Comparison of ENCODE assay signal across 28 cellular contexts in genomic region chr1:229234870-229235472, GRCh38.
"Had no signal": no experiment of that assay in that cellular context is flagged by ENCODE, and none has a peak within 500 bp of the region (broad histone marks: within the 10 kb centered on the region; RNA-seq: fewer than 3 reads in every experiment).

No MANE protein-coding gene starts in this region.

- H3K4me1 ChIP-seq: colonic mucosa had no signal

- H3K9ac ChIP-seq: parathyroid adenoma had no signal

- FAIRE-seq: keratinocyte had no signal

- ATAC-seq: activated naive CD4-positive, alpha-beta T cell treated with anti-CD3 and anti-CD28 coated beads, Interleukin-2, amount 50 U/mL, for 72 hours; activated T-cell treated with anti-CD3 and anti-CD28 coated beads, Interleukin-2, amount 50 U/mL, for 72 hours; effector memory CD8-positive, alpha-beta T cell; gastrocnemius medialis; left colon; naive thymus-derived CD4-positive, alpha-beta T cell; psoas muscle; stimulated activated naive B cell treated with anti-CD40 and anti-IgM and Interleukin-4, amounts not matched to agents 10 μg/mL and 1 μg/mL and 100 μg/mL, for 72 hours; T-helper 17 cell; upper lobe of right lung had no signal

- H3K9me3 ChIP-seq: colonic mucosa, gastrocnemius medialis, psoas muscle, thoracic aorta, upper lobe of right lung had no signal

- H3K79me2 ChIP-seq: parathyroid adenoma had no signal

- DNase-seq: activated CD4-positive, alpha-beta memory T cell treated with anti-CD3 and anti-CD28 coated beads, Interleukin-2, amount 10 ng/mL, durations not matched to agents 7 days and 5 days; activated CD4-positive, alpha-beta T cell treated with anti-CD3 and anti-CD28 coated beads, Interleukin-2, amount 10 ng/mL, durations not matched to agents 7 days and 5 days; activated CD4-positive, CD25-positive, alpha-beta regulatory T cell treated with anti-CD3 and anti-CD28 coated beads, Interleukin-2, amount 50 U/mL, for 72 hours; activated naive CD4-positive, alpha-beta T cell; activated T-cell treated with anti-CD3 and anti-CD28 coated beads for 4 hours; activated T-cell treated with anti-CD3 and anti-CD28 coated beads, Interleukin-2, amount 50 U/mL, for 72 hours; anterior cingulate cortex; colonic mucosa; effector memory CD8-positive, alpha-beta T cell; erythroblast; gastrocnemius medialis; glutamatergic neuron; left colon; mammary epithelial cell; midbrain; naive thymus-derived CD4-positive, alpha-beta T cell; occipital lobe; psoas muscle; stimulated activated CD4-positive, alpha-beta T cell treated with anti-CD3 and anti-CD28 coated beads, Interleukin-1b, Interleukin-23, amount 100 ng/mL, for 48 hours; stimulated activated naive B cell treated with anti-CD40 and anti-IgM and Interleukin-4, amounts not matched to agents 10 μg/mL and 1 μg/mL and 100 μg/mL, for 72 hours; T-helper 17 cell; T1000; upper lobe of right lung had no signal

- H3K36me3 ChIP-seq: colonic mucosa, gastrocnemius medialis, thoracic aorta, upper lobe of right lung had no signal

- H3K4me2 ChIP-seq: smooth muscle cell had no signal

- H3K27ac ChIP-seq: colonic mucosa, gastrocnemius medialis, parathyroid adenoma, psoas muscle, thoracic aorta, upper lobe of right lung had no signal

- H3K27me3 ChIP-seq: colonic mucosa, gastrocnemius medialis, upper lobe of right lung had no signal

- H2AFZ ChIP-seq: parathyroid adenoma had no signal

- H3K4me3 ChIP-seq: colonic mucosa, gastrocnemius medialis, psoas muscle, smooth muscle cell, thoracic aorta, upper lobe of right lung had no signal
